ENCODE assay signal across 3 cellular contexts in genomic region chr20:22887796-22888195, GRCh38.
"Had no signal": no experiment of that assay in that cellular context is flagged by ENCODE, and none has a peak within 500 bp of the region (broad histone marks: within the 10 kb centered on the region; RNA-seq: fewer than 3 reads in every experiment).

No MANE protein-coding gene starts in this region.

- DNase-seq: GDM1, GF-D8 had no signal

- ATAC-seq: GM12878 had no signal

- H3K4me3 ChIP-seq: GM12878 had no signal
